In genomic region chr1:200634449-200635122, GRCh38 we compare ENCODE assay signal across 1 cellular context.
TF ChIP-seq lines count a peak whose summit lies in the region.

No MANE protein-coding gene starts in this region.

TF ChIP-seq in GM12878, 131 proteins besides CTCF, POLR2A, EP300 and RAD21:
- no peak for TF ChIP-seq BCL3 (IDR thresholded peaks at IDR 0.05; ENCODE audit: borderline replicate concordance, insufficient read depth, low read depth, low read length, poor library complexity, severe bottlenecking)
- TF ChIP-seq PAX5 (IDR thresholded peaks at IDR 0.05; ENCODE audit: borderline replicate concordance, low read depth, low read length) = no peak
- no peak for TF ChIP-seq YBX1 (IDR thresholded peaks at IDR 0.05)
- TF ChIP-seq CUX1 (IDR thresholded peaks at IDR 0.05; ENCODE audit: insufficient replicate concordance, low read depth, low read length) = no peak
- TF ChIP-seq PAX8 (IDR thresholded peaks at IDR 0.05) = no peak
- TF ChIP-seq FOXK2 (IDR thresholded peaks at IDR 0.05) = no peak
- TF ChIP-seq RFX5 (IDR thresholded peaks at IDR 0.05; ENCODE audit: low read depth, low read length) = no peak
- no peak for TF ChIP-seq BMI1 (IDR thresholded peaks at IDR 0.05; ENCODE audit: borderline replicate concordance)
TF ChIP-seq in GM12878: peak in this region for 0.
